ENCODE assay signal across 32 cellular contexts in the genomic region with DNA sequence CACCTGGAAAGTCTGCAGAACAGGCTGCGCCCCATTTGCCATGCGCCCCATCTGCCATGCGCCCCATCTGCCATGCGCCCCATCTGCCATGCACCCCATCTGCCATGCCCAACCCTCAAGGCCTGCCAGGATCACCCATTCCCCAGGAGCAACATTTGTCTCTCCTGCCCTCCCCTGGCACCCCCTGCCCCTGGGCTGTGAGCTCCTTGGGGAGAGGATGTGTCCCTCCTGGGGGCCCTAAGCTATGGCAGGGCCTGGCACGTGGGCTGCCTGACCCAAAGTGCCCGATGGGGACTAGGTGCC.
"Had no signal": no experiment of that assay in that cellular context is flagged by ENCODE, and none has a peak within 500 bp of the region (broad histone marks: within the 10 kb centered on the region; RNA-seq: fewer than 3 reads in every experiment).

No MANE protein-coding gene starts in this region.

- H3K4me3 Mint-ChIP-seq: activated CD4-positive, alpha-beta memory T cell treated with anti-CD3 and anti-CD28 coated beads, Interleukin-2, amount 10 ng/mL, durations not matched to agents 7 days and 5 days; activated CD8-positive, alpha-beta memory T cell treated with anti-CD3 and anti-CD28 coated beads, Interleukin-2, amount 10 ng/mL, durations not matched to agents 7 days and 5 days; activated naive CD4-positive, alpha-beta T cell treated with anti-CD3 and anti-CD28 coated beads for 36 hours; activated T-cell treated with anti-CD3 and anti-CD28 coated beads, Interleukin-2, amount 50 U/mL, for 72 hours; activated T-helper 17 cell treated with anti-CD3 and anti-CD28 coated beads, Interleukin-2, amount 50 U/mL, for 72 hours had no signal

- H3K27me3 Mint-ChIP-seq: activated CD4-positive, alpha-beta memory T cell treated with anti-CD3 and anti-CD28 coated beads, Interleukin-2, amount 10 ng/mL, durations not matched to agents 7 days and 5 days; activated CD8-positive, alpha-beta memory T cell treated with anti-CD3 and anti-CD28 coated beads, Interleukin-2, amount 10 ng/mL, durations not matched to agents 7 days and 5 days; activated T-helper 17 cell treated with anti-CD3 and anti-CD28 coated beads, Interleukin-2, amount 50 U/mL, for 72 hours had no signal

- H3K27ac ChIP-seq: adrenal gland, body of pancreas, breast epithelium, SK-N-MC had no signal

- H3K9me3 Mint-ChIP-seq: activated CD4-positive, alpha-beta memory T cell treated with anti-CD3 and anti-CD28 coated beads, Interleukin-2, amount 10 ng/mL, durations not matched to agents 7 days and 5 days; activated naive CD4-positive, alpha-beta T cell treated with anti-CD3 and anti-CD28 coated beads for 36 hours; activated naive CD4-positive, alpha-beta T cell treated with anti-CD3 and anti-CD28 coated beads, Interleukin-2, amount 50 U/mL, for 72 hours; activated T-cell treated with anti-CD3 and anti-CD28 coated beads, Interleukin-2, amount 50 U/mL, for 72 hours; activated T-helper 17 cell treated with anti-CD3 and anti-CD28 coated beads, Interleukin-2, amount 50 U/mL, for 72 hours had no signal

- ATAC-seq: activated CD8-positive, alpha-beta memory T cell treated with anti-CD3 and anti-CD28 coated beads, Interleukin-2, amount 10 ng/mL, durations not matched to agents 7 days and 5 days; activated naive CD4-positive, alpha-beta T cell treated with anti-CD3 and anti-CD28 coated beads, Interleukin-2, amount 50 U/mL, for 72 hours; activated T-cell treated with anti-CD3 and anti-CD28 coated beads, Interleukin-2, amount 50 U/mL, for 72 hours; activated T-helper 17 cell treated with anti-CD3 and anti-CD28 coated beads, Interleukin-2, amount 50 U/mL, for 72 hours; body of pancreas; Panc1 had no signal

- H3K27me3 ChIP-seq: body of pancreas, MG63 had no signal

- H3K4me1 Mint-ChIP-seq: activated T-helper 17 cell treated with anti-CD3 and anti-CD28 coated beads, Interleukin-2, amount 50 U/mL, for 72 hours had no signal

- H3K36me3 Mint-ChIP-seq: activated CD8-positive, alpha-beta memory T cell treated with anti-CD3 and anti-CD28 coated beads, Interleukin-2, amount 10 ng/mL, durations not matched to agents 7 days and 5 days; activated naive CD4-positive, alpha-beta T cell treated with anti-CD3 and anti-CD28 coated beads, Interleukin-2, amount 50 U/mL, for 72 hours had no signal

- H3K4me1 ChIP-seq: adrenal gland, body of pancreas, breast epithelium had no signal

- H3K9me3 ChIP-seq: adrenal gland, body of pancreas, breast epithelium, MG63, SJCRH30 had no signal

- H3K36me3 ChIP-seq: adrenal gland, breast epithelium, MG63, SJCRH30, WERI-Rb-1 had no signal

- H3K27ac Mint-ChIP-seq: activated CD4-positive, alpha-beta memory T cell treated with anti-CD3 and anti-CD28 coated beads, Interleukin-2, amount 10 ng/mL, durations not matched to agents 7 days and 5 days; activated CD8-positive, alpha-beta memory T cell treated with anti-CD3 and anti-CD28 coated beads, Interleukin-2, amount 10 ng/mL, durations not matched to agents 7 days and 5 days; activated naive CD4-positive, alpha-beta T cell treated with anti-CD3 and anti-CD28 coated beads for 36 hours; activated naive CD4-positive, alpha-beta T cell treated with anti-CD3 and anti-CD28 coated beads, Interleukin-2, amount 50 U/mL, for 72 hours; activated T-cell treated with anti-CD3 and anti-CD28 coated beads, Interleukin-2, amount 50 U/mL, for 72 hours; activated T-helper 17 cell treated with anti-CD3 and anti-CD28 coated beads, Interleukin-2, amount 50 U/mL, for 72 hours had no signal

- DNase-seq: activated CD4-positive, alpha-beta memory T cell treated with anti-CD3 and anti-CD28 coated beads, Interleukin-2, amount 10 ng/mL, durations not matched to agents 7 days and 5 days; activated CD4-positive, alpha-beta T cell treated with anti-CD3 and anti-CD28 coated beads for 1 hour; activated CD4-positive, alpha-beta T cell treated with anti-CD3 and anti-CD28 coated beads for 48 hours; activated CD4-positive, CD25-positive, alpha-beta regulatory T cell; activated CD8-positive, alpha-beta memory T cell treated with anti-CD3 and anti-CD28 coated beads for 24 hours; activated CD8-positive, alpha-beta memory T cell treated with anti-CD3 and anti-CD28 coated beads, Interleukin-2, amount 10 ng/mL, durations not matched to agents 7 days and 5 days; activated CD8-positive, alpha-beta memory T cell treated with anti-CD3 and anti-CD28 coated beads, Interleukin-2, amount 50 U/mL, for 48 hours; activated gamma-delta T cell treated with Interleukin-2 at 50 U/mL for 16 hours; activated naive CD4-positive, alpha-beta T cell treated with anti-CD3 and anti-CD28 coated beads for 36 hours; activated T-cell treated with anti-CD3 and anti-CD28 coated beads, Interleukin-2, amount 50 U/mL, for 1 hour; activated T-cell treated with anti-CD3 and anti-CD28 coated beads, Interleukin-2, amount 50 U/mL, for 72 hours; adrenal gland; body of pancreas; Kasumi-1; KG1; MG63; NCI-H1048; NCI-H1105 treated with DMSO at 0.1 percent for 48 hours; NCI-H1436; NCI-H1694; NCI-H1930; NCI-H2081 treated with DMSO at 0.1 percent for 48 hours; NCI-H226; NCI-H446 treated with DMSO at 0.1 percent for 48 hours; T1000 had no signal

- H3K4me3 ChIP-seq: adrenal gland, body of pancreas, breast epithelium, MG63, SK-N-MC had no signal
